Comparison of ENCODE assay signal across 20 cellular contexts in genomic region chr13:30666113-30666512, GRCh38. TPM values are rescaled to one million over a fixed set of nuclear protein-coding genes. Genes with fewer than 3 reads are reported as not detected.
DNase-seq lines count a peak whose midpoint lies in the region; ATAC-seq and TF ChIP-seq lines count a peak whose summit lies in the region.
"Had no signal": no experiment of that assay in that cellular context is flagged by ENCODE, and none has a peak within 500 bp of the region (broad histone marks: within the 10 kb centered on the region; RNA-seq: fewer than 3 reads in every experiment).

No MANE protein-coding gene starts in this region.

- H2AFZ ChIP-seq in Loucy (ENCODE audit: low read length): peak overlapping the region; percentile 72
- no peak overlapping the region for H2AFZ ChIP-seq in hepatocyte
- H2AFZ ChIP-seq in neuronal stem cell (ENCODE audit: low read length): peak overlapping the region; percentile 57
- H2AFZ ChIP-seq: GM23248 had no signal

- no peaks in the 10 kb centered on the region for H3K79me2 ChIP-seq in Loucy (ENCODE audit: insufficient read depth, low read length)
- H3K79me2 ChIP-seq in hepatocyte: no peaks in the 10 kb centered on the region

- H3K79me1 ChIP-seq in neuronal stem cell (ENCODE audit: low read depth, low read length): no peaks in the 10 kb centered on the region

- ATAC-seq in GM18861 (IDR thresholded peaks at IDR 0.05; ENCODE audit: unreplicated experiment): no peak
- ATAC-seq in HG03095 (IDR thresholded peaks at IDR 0.05; ENCODE audit: unreplicated experiment): no peak
- ATAC-seq: A549 had no signal

- H2BK5ac ChIP-seq in neuronal stem cell (ENCODE audit: low read length): no peak overlapping the region

- H2AK5ac ChIP-seq in neuronal stem cell (ENCODE audit: low read depth, low read length): no peak overlapping the region

- H3K4me3 ChIP-seq in BLaER1 treated with 17β-estradiol and CSF1 and Interleukin-3, amounts not matched to agents 10 nM and 100 nM: no peak overlapping the region
- H3K4me3 ChIP-seq in Loucy (ENCODE audit: low read length, poor library complexity, severe bottlenecking) (no peak overlapping the region), hepatocyte (no peak overlapping the region), neuronal stem cell (ENCODE audit: low read length in 2 of 2) (no peak overlapping the region)
- H3K4me3 ChIP-seq: A549, GM23248, Peyer's patch had no signal

- no peaks in the 10 kb centered on the region for H4K20me1 ChIP-seq in BLaER1 treated with 17β-estradiol and CSF1 and Interleukin-3, amounts not matched to agents 10 nM and 100 nM
- H4K20me1 ChIP-seq in Loucy (ENCODE audit: insufficient read depth, low read length, poor library complexity, severe bottlenecking) (no peaks in the 10 kb centered on the region), hepatocyte (ENCODE audit: insufficient read depth, poor library complexity, severe bottlenecking) (no peaks in the 10 kb centered on the region)

- H3K9me3 ChIP-seq in BLaER1 treated with 17β-estradiol and CSF1 and Interleukin-3, amounts not matched to agents 10 nM and 100 nM (replicated peaks in 1 of 11): peaks cover 0 to 21% (median 0%) of the 10 kb centered on the region in 11 experiments; a peak in 9 of 22 replicates
- H3K9me3 ChIP-seq in Loucy (ENCODE audit: insufficient read depth, low read depth, low read length): no peaks in the 10 kb centered on the region
- H3K9me3 ChIP-seq in hepatocyte (ENCODE audit: low read depth): no peaks in the 10 kb centered on the region
- no peaks in the 10 kb centered on the region for H3K9me3 ChIP-seq in neuronal stem cell (replicated peaks in 1 of 2; ENCODE audit: control insufficient read depth in 2 of 2, insufficient read depth in 1 of 2, low read depth in 1 of 2, low read length in 2 of 2)
- H3K9me3 ChIP-seq: A549, Peyer's patch had no signal

- H3K4me2 ChIP-seq in BLaER1 treated with 17β-estradiol and CSF1 and Interleukin-3, amounts not matched to agents 10 nM and 100 nM: peak overlapping the region; percentile 18 to 78 (median 72); a peak in 20 of 22 replicates
- H3K4me2 ChIP-seq in Loucy (ENCODE audit: low read depth, low read length, poor library complexity, severe bottlenecking) (peak overlapping the region; percentile 36), hepatocyte (no peak overlapping the region), neuronal stem cell (ENCODE audit: insufficient read depth, low read length, poor library complexity, severe bottlenecking) (no peak overlapping the region)
- H3K4me2 ChIP-seq: A549 had no signal

- no peak overlapping the region for H3K4ac ChIP-seq in neuronal stem cell (ENCODE audit: low read length)

- peaks cover 39 to 58% (median 50%) of the 10 kb centered on the region in 10 experiments for H3K4me1 ChIP-seq in BLaER1 treated with 17β-estradiol and CSF1 and Interleukin-3, amounts not matched to agents 10 nM and 100 nM
- peaks cover 29% of the 10 kb centered on the region for H3K4me1 ChIP-seq in Loucy (ENCODE audit: insufficient read depth, low read length, poor library complexity, severe bottlenecking)
- peaks cover 6% of the 10 kb centered on the region for H3K4me1 ChIP-seq in hepatocyte (ENCODE audit: insufficient read depth)
- H3K4me1 ChIP-seq in neuronal stem cell (ENCODE audit: control insufficient read depth in 2 of 2, insufficient read depth in 1 of 2, low read depth in 1 of 2, low read length in 2 of 2): peaks cover 3 to 5% of the 10 kb centered on the region in 2 donors
- H3K4me1 ChIP-seq: A549 had no signal

- H3K23ac ChIP-seq in neuronal stem cell (ENCODE audit: low read depth, low read length, poor library complexity): no peak overlapping the region

- no peaks in the 10 kb centered on the region for H3F3A ChIP-seq in Loucy (ENCODE audit: low read depth)

- H3K27me3 ChIP-seq in BLaER1 treated with 17β-estradiol and CSF1 and Interleukin-3, amounts not matched to agents 10 nM and 100 nM: no peaks in the 10 kb centered on the region
- H3K27me3 ChIP-seq in Loucy (ENCODE audit: insufficient read depth, low read length, poor library complexity, severe bottlenecking) (no peaks in the 10 kb centered on the region), hepatocyte (no peaks in the 10 kb centered on the region), neuronal stem cell (ENCODE audit: control insufficient read depth in 3 of 3, insufficient read depth in 3 of 3, low read depth in 1 of 3, low read length in 3 of 3) (peaks cover 0 to 3% (median 0%) of the 10 kb centered on the region in 3 experiments)
- H3K27me3 ChIP-seq: Peyer's patch had no signal

- H3K18ac ChIP-seq in neuronal stem cell (ENCODE audit: low read length): no peak overlapping the region

- peaks cover 0 to 6% (median 0%) of the 10 kb centered on the region in 11 experiments; a peak in 2 of 22 replicates for H3K36me3 ChIP-seq in BLaER1 treated with 17β-estradiol and CSF1 and Interleukin-3, amounts not matched to agents 10 nM and 100 nM
- H3K36me3 ChIP-seq in Loucy (ENCODE audit: insufficient read depth, low read length) (no peaks in the 10 kb centered on the region), hepatocyte (replicated peaks; ENCODE audit: insufficient read depth, low read depth) (no peaks in the 10 kb centered on the region), neuronal stem cell (replicated peaks in 1 of 2; ENCODE audit: control insufficient read depth in 2 of 2, insufficient read depth in 2 of 2, low read length in 2 of 2) (no peaks in the 10 kb centered on the region)
- H3K36me3 ChIP-seq: Peyer's patch had no signal

- 52% methylated on average over 8 of the region's 8 CpGs for WGBS in hepatocyte (ENCODE audit: low lambda C conversion rate, missing lambda C conversion rate)
- WGBS in neuronal stem cell (ENCODE audit: extremely low coverage in 2 of 2, insufficient read length in 2 of 2, insufficient replicate concordance in 1 of 2), 2 donors: no CpG with 5 or more reads among the region's 8 CpGs

- no peak overlapping the region for H3K14ac ChIP-seq in neuronal stem cell (ENCODE audit: low read length)

- TF ChIP-seq CTCF in Loucy (conservative IDR thresholded peaks at IDR 0.05; ENCODE audit: low read length): no peak
- TF ChIP-seq CTCF in hepatocyte (IDR thresholded peaks at IDR 0.05; ENCODE audit: poor library complexity): no peak

- peak overlapping the region in 8 of 11 experiments; percentile 87 to 98 (median 94); a peak in 14 of 22 replicates for H3K27ac ChIP-seq in BLaER1 treated with 17β-estradiol and CSF1 and Interleukin-3, amounts not matched to agents 10 nM and 100 nM
- peak overlapping the region; percentile 71 for H3K27ac ChIP-seq in hepatocyte
- H3K27ac ChIP-seq in neuronal stem cell (replicated peaks; ENCODE audit: low read length): no peak overlapping the region
- H3K27ac ChIP-seq: A549, GM23248, HL-60 had no signal

- no peak overlapping the region for H4K8ac ChIP-seq in neuronal stem cell (ENCODE audit: low read depth, low read length)

- no peak overlapping the region for H4K91ac ChIP-seq in neuronal stem cell (ENCODE audit: low read depth, low read length, poor library complexity)

- no peak overlapping the region for H2BK120ac ChIP-seq in neuronal stem cell (ENCODE audit: low read depth, low read length)

- no peak for TF ChIP-seq POLR2A in erythroblast (IDR thresholded peaks at IDR 0.05; ENCODE audit: low read length)

- peak overlapping the region in 1 of 11 experiments; percentile 6; a peak in 1 of 22 replicates for H3K9ac ChIP-seq in BLaER1 treated with 17β-estradiol and CSF1 and Interleukin-3, amounts not matched to agents 10 nM and 100 nM
- peak overlapping the region; percentile 43 for H3K9ac ChIP-seq in Loucy (ENCODE audit: low read depth, low read length, poor library complexity, severe bottlenecking)
- H3K9ac ChIP-seq in neuronal stem cell (ENCODE audit: low read depth, low read length, poor library complexity): no peak overlapping the region
- H3K9ac ChIP-seq: GM23248 had no signal

- no peak overlapping the region for H2BK15ac ChIP-seq in neuronal stem cell (ENCODE audit: low read length)

- H3K9me2 ChIP-seq in Loucy (replicated peaks; ENCODE audit: low read depth, low read length): no peaks in the 10 kb centered on the region
- no peaks in the 10 kb centered on the region for H3K9me2 ChIP-seq in hepatocyte (replicated peaks; ENCODE audit: insufficient read depth)

- DNase-seq in hepatocyte (ENCODE audit: low spot score) (no peak), neuronal stem cell (ENCODE audit: low spot score) (no peak), erythroblast (lab: John Stamatoyannopoulos, UW) (no peak)
- DNase-seq: DMS79, GDM1, GM23248, MM.1S, NCI-H1105 treated with DMSO at 0.1 percent for 48 hours, NCI-H187, NCI-H2171, NCI-H446 treated with DMSO at 0.1 percent for 48 hours, NCI-H774, Peyer's patch, Right ventricle myocardium superior had no signal

- no peak overlapping the region for H2BK12ac ChIP-seq in neuronal stem cell (ENCODE audit: low read length)

RNA-seq across cellular contexts. Expression of gene USPL1, which starts 48.4 kb away (rescaled TPM):
- total RNA-seq in hepatocyte: 22.0 and 26.4 TPM in 2 replicates
- 9.5 and 9.7 TPM in 2 replicates for polyA plus RNA-seq in hepatocyte
- polyA plus RNA-seq in neuronal stem cell (2013, experiment 1 of 2): 15.2 TPM
- 15.3 TPM for polyA plus RNA-seq in neuronal stem cell (2013, experiment 2 of 2)

Comparison
In these comparisons a context has a peak if more than half of its experiments do, and no peak if none do; other contexts are left out.
1. H3K4me2 ChIP-seq: peak in BLaER1 treated with 17β-estradiol and CSF1 and Interleukin-3, amounts not matched to agents 10 nM and 100 nM (11 of 11) and Loucy (single experiment); none in hepatocyte (single experiment) and neuronal stem cell (single experiment).